In genomic region chr6:52303178-52303577, GRCh38 we compare ENCODE assay signal across 20 cellular contexts. TPM values are rescaled to one million over a fixed set of nuclear protein-coding genes. Genes with fewer than 3 reads are reported as not detected.
A peak's percentile ranks its signal among the peaks of the same experiment; 100 is the strongest.
DNase-seq lines count a peak whose midpoint lies in the region; ATAC-seq, FAIRE-seq and TF ChIP-seq lines count a peak whose summit lies in the region.
"Had no signal": no experiment of that assay in that cellular context is flagged by ENCODE, and none has a peak within 500 bp of the region (broad histone marks: within the 10 kb centered on the region; RNA-seq: fewer than 3 reads in every experiment).

No MANE protein-coding gene starts in this region.

- H3K4me1 ChIP-seq in parathyroid adenoma: no peaks in the 10 kb centered on the region

- H3K4me3 ChIP-seq in parathyroid adenoma (ENCODE audit: low read depth, low read length): no peak overlapping the region
- H3K4me3 ChIP-seq: heart left ventricle, transverse colon had no signal

- H3K9me3 Mint-ChIP-seq in activated CD4-positive, alpha-beta T cell treated with anti-CD3 and anti-CD28 coated beads for 36 hours (ENCODE audit: low read depth): no peaks in the 10 kb centered on the region
- H3K9me3 Mint-ChIP-seq in activated CD4-positive, alpha-beta T cell treated with anti-CD3 and anti-CD28 coated beads, Interleukin-2, amount 10 ng/mL, durations not matched to agents 7 days and 5 days: peaks cover 3% of the 10 kb centered on the region
- no peaks in the 10 kb centered on the region for H3K9me3 Mint-ChIP-seq in activated B cell treated with CpG ODN at 0.5 μM for 24 hours

- H3K4me3 Mint-ChIP-seq in activated CD4-positive, alpha-beta T cell treated with anti-CD3 and anti-CD28 coated beads for 36 hours: no peak overlapping the region
- no peak overlapping the region for H3K4me3 Mint-ChIP-seq in activated CD4-positive, alpha-beta T cell treated with anti-CD3 and anti-CD28 coated beads, Interleukin-2, amount 10 ng/mL, durations not matched to agents 7 days and 5 days
- H3K4me3 Mint-ChIP-seq in activated B cell treated with CpG ODN at 0.5 μM for 24 hours: no peak overlapping the region

- POLR2A ChIA-PET in activated CD4-positive, alpha-beta T cell treated with anti-CD3 and anti-CD28 coated beads for 36 hours (lab: Charles Lee): interaction anchor here (0.6 to 0.9 kb wide), 2 partner anchors 59 to 95 kb away, joined by 3 to 4 read pairs; partner anchors contain the start of gene PAQR8
- POLR2A ChIA-PET in activated CD4-positive, alpha-beta T cell treated with anti-CD3 and anti-CD28 coated beads, Interleukin-2, amount 10 ng/mL, durations not matched to agents 7 days and 5 days (lab: Charles Lee): no interaction called here
- POLR2A ChIA-PET in activated B cell treated with CpG ODN at 0.5 μM for 24 hours (lab: Charles Lee): interaction anchor here (0.6 to 2.2 kb wide), 2 partner anchors 40 to 49 kb away, joined by 7 to 9 read pairs; no protein-coding TSS in a partner anchor

- peak overlapping the region; percentile 15 for H3K27ac Mint-ChIP-seq in activated CD4-positive, alpha-beta T cell treated with anti-CD3 and anti-CD28 coated beads for 36 hours
- H3K27ac Mint-ChIP-seq in activated CD4-positive, alpha-beta T cell treated with anti-CD3 and anti-CD28 coated beads, Interleukin-2, amount 10 ng/mL, durations not matched to agents 7 days and 5 days: no peak overlapping the region
- peak overlapping the region; percentile 95 for H3K27ac Mint-ChIP-seq in activated B cell treated with CpG ODN at 0.5 μM for 24 hours

- DNase-seq in activated CD4-positive, alpha-beta T cell treated with anti-CD3 and anti-CD28 coated beads for 36 hours: no peak
- no peak for DNase-seq in activated CD4-positive, alpha-beta T cell treated with anti-CD3 and anti-CD28 coated beads, Interleukin-2, amount 10 ng/mL, durations not matched to agents 7 days and 5 days
- DNase-seq in GM18507 (ENCODE audit: extremely low spot score, insufficient read length, low read depth) (no peak), activated B cell treated with CpG ODN at 0.5 μM for 24 hours (no peak), NCI-H2227 (lab: John Stamatoyannopoulos, UW; ENCODE audit: unreplicated experiment) (no peak), dedifferentiated amniotic fluid mesenchymal stem cell (ENCODE audit: extremely low spot score) (no peak), hippocampal formation (lab: John Stamatoyannopoulos, UW) (no peak)
- DNase-seq: activated T-cell treated with anti-CD3 and anti-CD28 coated beads, Interleukin-2, amount 50 U/mL, for 1 hour; amniotic stem cell; heart left ventricle; midbrain; NCI-H1092 treated with DMSO at 0.1 percent for 48 hours; Right ventricle myocardium superior; stimulated activated CD4-positive, alpha-beta T cell treated with anti-CD3 and anti-CD28 coated beads, Interleukin-4, amount 100 ng/mL, for 24 hours; transverse colon had no signal

- H3K27me3 Mint-ChIP-seq in activated CD4-positive, alpha-beta T cell treated with anti-CD3 and anti-CD28 coated beads for 36 hours: no peaks in the 10 kb centered on the region
- no peaks in the 10 kb centered on the region for H3K27me3 Mint-ChIP-seq in activated CD4-positive, alpha-beta T cell treated with anti-CD3 and anti-CD28 coated beads, Interleukin-2, amount 10 ng/mL, durations not matched to agents 7 days and 5 days
- H3K27me3 Mint-ChIP-seq in activated B cell treated with CpG ODN at 0.5 μM for 24 hours: no peaks in the 10 kb centered on the region

- no peak for TF ChIP-seq CTCF in activated B cell treated with CpG ODN at 0.5 μM for 24 hours (IDR thresholded peaks at IDR 0.05)
- no peak for TF ChIP-seq CTCF in parathyroid adenoma (IDR thresholded peaks at IDR 0.05)

- no peak for ATAC-seq in activated CD4-positive, alpha-beta T cell treated with anti-CD3 and anti-CD28 coated beads for 36 hours
- no peak for ATAC-seq in activated B cell treated with CpG ODN at 0.5 μM for 24 hours (ENCODE audit: low read depth)
- ATAC-seq: heart left ventricle had no signal

- intact Hi-C loops in activated CD4-positive, alpha-beta T cell treated with anti-CD3 and anti-CD28 coated beads for 36 hours (cut with DNase I, micrococcal nuclease): no loop called here
- intact Hi-C loops in activated B cell treated with CpG ODN at 0.5 μM for 24 hours (cut with micrococcal nuclease): no loop called here

- no peaks in the 10 kb centered on the region for H3K9me3 ChIP-seq in parathyroid adenoma (ENCODE audit: control insufficient read depth, low read length)
- H3K9me3 ChIP-seq: heart left ventricle, transverse colon had no signal

- no peak overlapping the region for H3K4me2 ChIP-seq in parathyroid adenoma (ENCODE audit: low read length)

- peaks cover 67% of the 10 kb centered on the region for H3K4me1 Mint-ChIP-seq in activated CD4-positive, alpha-beta T cell treated with anti-CD3 and anti-CD28 coated beads for 36 hours
- peaks cover 53% of the 10 kb centered on the region for H3K4me1 Mint-ChIP-seq in activated CD4-positive, alpha-beta T cell treated with anti-CD3 and anti-CD28 coated beads, Interleukin-2, amount 10 ng/mL, durations not matched to agents 7 days and 5 days
- peaks cover 67% of the 10 kb centered on the region for H3K4me1 Mint-ChIP-seq in activated B cell treated with CpG ODN at 0.5 μM for 24 hours

- no peaks in the 10 kb centered on the region for H3K79me2 ChIP-seq in parathyroid adenoma

- FAIRE-seq in GM18507 (lab: Jason Lieb, UNC): peak; percentile 41

- no peak overlapping the region for H3K9ac ChIP-seq in parathyroid adenoma

- H3K36me3 Mint-ChIP-seq in activated CD4-positive, alpha-beta T cell treated with anti-CD3 and anti-CD28 coated beads for 36 hours (ENCODE audit: low read depth): no peaks in the 10 kb centered on the region
- peaks cover 14% of the 10 kb centered on the region for H3K36me3 Mint-ChIP-seq in activated CD4-positive, alpha-beta T cell treated with anti-CD3 and anti-CD28 coated beads, Interleukin-2, amount 10 ng/mL, durations not matched to agents 7 days and 5 days (ENCODE audit: low read depth)
- no peaks in the 10 kb centered on the region for H3K36me3 Mint-ChIP-seq in activated B cell treated with CpG ODN at 0.5 μM for 24 hours (ENCODE audit: low read depth)

- H3K27ac ChIP-seq in parathyroid adenoma: no peak overlapping the region

- CTCF ChIA-PET in activated CD4-positive, alpha-beta T cell treated with anti-CD3 and anti-CD28 coated beads for 36 hours (lab: Charles Lee): interaction anchor here (0.6 to 5.3 kb wide), 8 partner anchors 10 to 97 kb away, joined by 3 to 34 read pairs (median 4); partner anchors contain the start of genes MCM3 and PAQR8
- CTCF ChIA-PET in activated CD4-positive, alpha-beta T cell treated with anti-CD3 and anti-CD28 coated beads, Interleukin-2, amount 10 ng/mL, durations not matched to agents 7 days and 5 days (lab: Charles Lee): interaction anchor here (0.8 to 2.7 kb wide), 3 partner anchors 18 to 97 kb away, joined by 3 to 12 read pairs (median 3); partner anchors contain the start of gene MCM3
- CTCF ChIA-PET in activated B cell treated with CpG ODN at 0.5 μM for 24 hours (lab: Charles Lee): interaction anchor here (0.6 to 1.2 kb wide), 2 partner anchors 64 to 97 kb away, joined by 3 read pairs; no protein-coding TSS in a partner anchor

- no peaks in the 10 kb centered on the region for H3K27me3 ChIP-seq in parathyroid adenoma (ENCODE audit: control insufficient read depth, insufficient read depth, low read length)
- H3K27me3 ChIP-seq: heart left ventricle, transverse colon had no signal

- no peaks in the 10 kb centered on the region for H3K36me3 ChIP-seq in parathyroid adenoma (ENCODE audit: control insufficient read depth, insufficient read depth, low read length)
- H3K36me3 ChIP-seq: heart left ventricle, transverse colon had no signal

- peak overlapping the region; percentile 35 for H2AFZ ChIP-seq in parathyroid adenoma

RNA-seq across cellular contexts. Expression of gene MCM3, which starts 18.6 kb away (rescaled TPM):
- total RNA-seq in activated CD4-positive, alpha-beta T cell treated with anti-CD3 and anti-CD28 coated beads for 36 hours: 100 to 1,000 TPM; 276 to 279 TPM
- total RNA-seq in activated CD4-positive, alpha-beta T cell treated with anti-CD3 and anti-CD28 coated beads, Interleukin-2, amount 10 ng/mL, durations not matched to agents 7 days and 5 days: 100 to 1,000 TPM; 189 to 190 TPM
- 73.2 and 78.9 TPM in 2 replicates for total RNA-seq in activated B cell treated with CpG ODN at 0.5 μM for 24 hours

RNA-seq across cellular contexts. Expression of gene PAQR8, which starts 58.8 kb away (rescaled TPM):
- 1 to 10 TPM; 9.0 to 9.1 TPM for total RNA-seq in activated CD4-positive, alpha-beta T cell treated with anti-CD3 and anti-CD28 coated beads for 36 hours
- 10 to 100 TPM; 21.2 to 22.8 TPM for total RNA-seq in activated CD4-positive, alpha-beta T cell treated with anti-CD3 and anti-CD28 coated beads, Interleukin-2, amount 10 ng/mL, durations not matched to agents 7 days and 5 days
- 6.8 and 8.0 TPM in 2 replicates for total RNA-seq in activated B cell treated with CpG ODN at 0.5 μM for 24 hours

RNA-seq across cellular contexts. Expression of gene IL17F, which starts 58.9 kb away (rescaled TPM):
- total RNA-seq in activated CD4-positive, alpha-beta T cell treated with anti-CD3 and anti-CD28 coated beads for 36 hours: 100 to 1,000 TPM; 155 to 157 TPM
- total RNA-seq in activated CD4-positive, alpha-beta T cell treated with anti-CD3 and anti-CD28 coated beads, Interleukin-2, amount 10 ng/mL, durations not matched to agents 7 days and 5 days: 1 to 10 TPM; 7.4 to 9.1 TPM
- not detected in 2 replicates for total RNA-seq in activated B cell treated with CpG ODN at 0.5 μM for 24 hours
- total RNA-seq: A172; heart left ventricle; kidney epithelial cell; osteocyte; Right ventricle myocardium superior; T-helper 2 cell treated with Interferon-gamma antibody and Interleukin-4, amounts not matched to agents 100 ng/mL and 5 ng/mL, for 36 hours; transverse colon had no signal

Comparison
In these comparisons a context has a peak if more than half of its experiments do, and no peak if none do; other contexts are left out.
1. RNA of gene IL17F, which starts 58.9 kb away (total RNA-seq): 155 to 157 TPM in activated CD4-positive, alpha-beta T cell treated with anti-CD3 and anti-CD28 coated beads for 36 hours; 7.4 to 9.1 TPM in activated CD4-positive, alpha-beta T cell treated with anti-CD3 and anti-CD28 coated beads, Interleukin-2, amount 10 ng/mL, durations not matched to agents 7 days and 5 days and not detected in activated B cell treated with CpG ODN at 0.5 μM for 24 hours; every median in the first group is over 10 times any median in the second.